19 cellular contexts compared by ENCODE assay signal in the genomic region with DNA sequence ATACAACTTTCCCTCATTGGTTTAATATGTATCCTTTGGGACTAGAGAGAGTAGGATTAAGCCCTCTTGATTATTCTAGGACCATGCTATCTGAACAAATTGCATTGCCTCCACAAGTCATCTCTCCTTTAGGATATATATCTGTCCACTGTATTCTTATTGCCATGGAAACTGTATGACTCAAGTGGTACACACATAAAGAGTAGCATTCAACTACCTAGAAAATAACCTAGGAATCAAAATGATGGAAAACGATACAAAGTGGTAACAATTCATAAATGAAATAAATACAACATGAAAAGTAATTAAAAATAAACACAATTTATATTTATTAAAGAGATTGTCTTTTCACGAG.
DNase-seq lines count a peak whose midpoint lies in the region; ATAC-seq and TF ChIP-seq lines count a peak whose summit lies in the region.
"Had no signal": no experiment of that assay in that cellular context is flagged by ENCODE, and none has a peak within 500 bp of the region (broad histone marks: within the 10 kb centered on the region; RNA-seq: fewer than 3 reads in every experiment).

No MANE protein-coding gene starts in this region.

- peaks cover 13 to 18% of the 10 kb centered on the region in 2 experiments for H3K4me1 Mint-ChIP-seq in H9
- H3K4me1 Mint-ChIP-seq: CD4-positive, alpha-beta memory T cell had no signal

- H3K9ac ChIP-seq in mesenchymal stem cell (ENCODE audit: low read length), result no peak overlapping the region
- H3K9ac ChIP-seq in H9 (ENCODE audit: extremely low read depth, insufficient read length, low read length), result no peak overlapping the region
- H3K9ac ChIP-seq in mesendoderm (ENCODE audit: low read length), result no peak overlapping the region

- H3K9me3 ChIP-seq in left ventricle myocardium inferior (replicated peaks), result no peaks in the 10 kb centered on the region
- H3K9me3 ChIP-seq in right atrium auricular region, result no peaks in the 10 kb centered on the region
- no peaks in the 10 kb centered on the region for H3K9me3 ChIP-seq in mesenchymal stem cell (ENCODE audit: control insufficient read depth, low read length)
- H3K9me3 ChIP-seq in H9 (ENCODE audit: control insufficient read depth, low read depth, low read length), result no peaks in the 10 kb centered on the region
- H3K9me3 ChIP-seq: HAP-1 had no signal

- intact Hi-C loops in left ventricle myocardium inferior (cut with micrococcal nuclease), result no loop called here

- H3K79me2 ChIP-seq in H9 (ENCODE audit: insufficient read depth, low read length) (no peaks in the 10 kb centered on the region), mesendoderm (ENCODE audit: control insufficient read depth, insufficient read depth, low read length) (no peaks in the 10 kb centered on the region)

- no peak overlapping the region for H2AK5ac ChIP-seq in mesenchymal stem cell (ENCODE audit: low read length, severe bottlenecking)
- no peak overlapping the region for H2AK5ac ChIP-seq in H9 (ENCODE audit: insufficient read length, low read length)
- no peak overlapping the region for H2AK5ac ChIP-seq in mesendoderm (ENCODE audit: low read length)

- no peak overlapping the region for H3T11ph ChIP-seq in H9 (ENCODE audit: low read length)

- H4K91ac ChIP-seq in mesenchymal stem cell (ENCODE audit: low read length) (no peak overlapping the region), H9 (ENCODE audit: insufficient read length, low read depth, low read length) (no peak overlapping the region)

- H4K20me1 ChIP-seq in H9 (ENCODE audit: control insufficient read depth, insufficient read depth, insufficient read length), result no peaks in the 10 kb centered on the region

- no peaks in the 10 kb centered on the region for H3K9me3 Mint-ChIP-seq in H9
- H3K9me3 Mint-ChIP-seq: CD4-positive, alpha-beta memory T cell had no signal

- no peak overlapping the region for H3K4me3 Mint-ChIP-seq in H9
- H3K4me3 Mint-ChIP-seq: CD4-positive, alpha-beta memory T cell had no signal

- no peaks in the 10 kb centered on the region for H3K27me3 Mint-ChIP-seq in H9 (ENCODE audit: low read depth)

- WGBS in mesenchymal stem cell, result 70% methylated on average over 1 of the region's 2 CpGs
- no CpG with 5 or more reads among the region's 2 CpGs for WGBS in H9 (ENCODE audit: extremely low coverage, insufficient read length, low lambda C conversion rate)
- no CpG with 5 or more reads among the region's 2 CpGs for WGBS in mesendoderm (ENCODE audit: extremely low coverage, insufficient coverage, low lambda C conversion rate)

- H3K4me2 ChIP-seq in mesenchymal stem cell (ENCODE audit: low read length, poor library complexity, severe bottlenecking) (no peak overlapping the region), H9 (ENCODE audit: insufficient read depth, insufficient read length, low read length) (no peak overlapping the region), mesendoderm (ENCODE audit: low read length) (no peak overlapping the region)

- no peaks in the 10 kb centered on the region for H3K23me2 ChIP-seq in H9 (ENCODE audit: insufficient read length, low read depth, low read length, poor library complexity, severe bottlenecking)

- H3K79me1 ChIP-seq in mesenchymal stem cell (replicated peaks; ENCODE audit: low read length, poor library complexity, severe bottlenecking) (no peaks in the 10 kb centered on the region), H9 (ENCODE audit: insufficient read depth, low read depth, low read length, poor library complexity, severe bottlenecking) (no peaks in the 10 kb centered on the region), mesendoderm (ENCODE audit: low read length) (no peaks in the 10 kb centered on the region)

- no peak for DNase-seq in left ventricle myocardium inferior
- DNase-seq in right atrium auricular region (ENCODE audit: low spot score), result no peak
- peak; percentile 10 for DNase-seq in mesenchymal stem cell
- no peak for DNase-seq in H9
- no peak for DNase-seq in mesendoderm
- DNase-seq: 8988T; CD4-positive, alpha-beta memory T cell; NCI-H1417 treated with DMSO at 0.1 percent for 48 hours; NCI-H1930; NCI-H2171 treated with DMSO at 0.1 percent for 48 hours; NCI-H510A; NCI-H774; PC-3; SW 1271 had no signal

- H2BK5ac ChIP-seq in mesenchymal stem cell (ENCODE audit: low read depth, low read length, poor library complexity, severe bottlenecking), result no peak overlapping the region
- H2BK5ac ChIP-seq in H9 (ENCODE audit: insufficient read length, low read length), result no peak overlapping the region
- H2BK5ac ChIP-seq in mesendoderm (ENCODE audit: low read length), result no peak overlapping the region

- H3K18ac ChIP-seq in mesenchymal stem cell (ENCODE audit: low read depth in 1 of 2, low read length in 2 of 2) (no peak overlapping the region), H9 (ENCODE audit: insufficient read length, low read depth, low read length) (no peak overlapping the region), mesendoderm (ENCODE audit: low read length) (no peak overlapping the region)

- H3K14ac ChIP-seq in mesenchymal stem cell (ENCODE audit: low read length in 2 of 2), result no peak overlapping the region
- H3K14ac ChIP-seq in H9 (ENCODE audit: insufficient read depth, low read length), result no peak overlapping the region

- H3K56ac ChIP-seq in H9 (ENCODE audit: insufficient read length, low read depth, low read length) (no peak overlapping the region), mesendoderm (ENCODE audit: low read length) (no peak overlapping the region)

- H3K4ac ChIP-seq in mesenchymal stem cell (ENCODE audit: low read depth in 1 of 2, low read length in 2 of 2), result no peak overlapping the region
- no peak overlapping the region for H3K4ac ChIP-seq in H9 (ENCODE audit: low read depth, low read length)
- no peak overlapping the region for H3K4ac ChIP-seq in mesendoderm (ENCODE audit: low read depth, low read length)

- H3K4me3 ChIP-seq in left ventricle myocardium inferior, result no peak overlapping the region
- no peak overlapping the region for H3K4me3 ChIP-seq in right atrium auricular region
- H3K4me3 ChIP-seq in mesenchymal stem cell (ENCODE audit: insufficient read depth in 1 of 2, low read depth in 1 of 2, low read length in 2 of 2), result no peak overlapping the region
- H3K4me3 ChIP-seq in mesendoderm (ENCODE audit: low read length), result no peak overlapping the region
- H3K4me3 ChIP-seq: HAP-1 had no signal

- no peak overlapping the region for H2BK20ac ChIP-seq in H9 (ENCODE audit: low read depth, low read length, poor library complexity, severe bottlenecking)

- H2AFZ ChIP-seq in mesenchymal stem cell (ENCODE audit: low read depth, low read length), result no peak overlapping the region
- no peak overlapping the region for H2AFZ ChIP-seq in H9 (ENCODE audit: low read length)

- H4K5ac ChIP-seq in H9 (ENCODE audit: insufficient read length, low read depth, low read length), result no peak overlapping the region
- H4K5ac ChIP-seq in mesendoderm (ENCODE audit: low read length), result no peak overlapping the region

- H3K27ac Mint-ChIP-seq in H9, result no peak overlapping the region
- H3K27ac Mint-ChIP-seq: CD4-positive, alpha-beta memory T cell had no signal

- no peaks in the 10 kb centered on the region for H3K36me3 Mint-ChIP-seq in H9 (ENCODE audit: insufficient read depth in 1 of 3, low read depth in 3 of 3)
- H3K36me3 Mint-ChIP-seq: CD4-positive, alpha-beta memory T cell had no signal

- H2BK15ac ChIP-seq in mesenchymal stem cell (ENCODE audit: low read depth, poor library complexity, severe bottlenecking) (no peak overlapping the region), H9 (ENCODE audit: low read depth, low read length) (no peak overlapping the region), mesendoderm (replicated peaks; ENCODE audit: low read depth) (no peak overlapping the region)

- ATAC-seq in HG03280 (IDR thresholded peaks at IDR 0.05; ENCODE audit: unreplicated experiment) (no peak), HG03442 (IDR thresholded peaks at IDR 0.05; ENCODE audit: unreplicated experiment) (no peak)
- ATAC-seq: PC-3 had no signal

- no peak overlapping the region for H4K8ac ChIP-seq in mesenchymal stem cell (ENCODE audit: low read length)
- H4K8ac ChIP-seq in H9 (replicated peaks; ENCODE audit: insufficient read length, low read depth, low read length), result no peak overlapping the region
- H4K8ac ChIP-seq in mesendoderm (ENCODE audit: low read depth, low read length), result no peak overlapping the region

- TF ChIP-seq CTCF in left ventricle myocardium inferior (IDR thresholded peaks at IDR 0.05; ENCODE audit: borderline replicate concordance), result no peak
- no peak for TF ChIP-seq CTCF in right atrium auricular region (IDR thresholded peaks at IDR 0.05)
- TF ChIP-seq CTCF in H9 (conservative IDR thresholded peaks at IDR 0.05), result no peak

- H3K27me3 ChIP-seq in left ventricle myocardium inferior (ENCODE audit: low read depth) (no peaks in the 10 kb centered on the region), right atrium auricular region (no peaks in the 10 kb centered on the region), mesenchymal stem cell (ENCODE audit: control insufficient read depth in 1 of 2, insufficient read depth in 1 of 2, low read length in 2 of 2) (no peaks in the 10 kb centered on the region), H9 (ENCODE audit: insufficient read depth, low read length) (no peaks in the 10 kb centered on the region), mesendoderm (ENCODE audit: insufficient read depth, low read length, poor library complexity) (no peaks in the 10 kb centered on the region)

- H3K4me1 ChIP-seq in left ventricle myocardium inferior (peaks cover 22% of the 10 kb centered on the region), right atrium auricular region (peaks cover 0 to 8% of the 10 kb centered on the region in 2 donors), mesenchymal stem cell (ENCODE audit: control insufficient read depth, insufficient read depth, low read depth, low read length) (no peaks in the 10 kb centered on the region), H9 (ENCODE audit: insufficient read depth, low read length) (peaks cover 5% of the 10 kb centered on the region), mesendoderm (ENCODE audit: control insufficient read depth, low read depth, low read length) (no peaks in the 10 kb centered on the region)

- H3K27ac ChIP-seq in left ventricle myocardium inferior (replicated peaks), result peak overlapping the region; percentile 56
- no peak overlapping the region for H3K27ac ChIP-seq in right atrium auricular region
- H3K27ac ChIP-seq in cingulate gyrus (ENCODE audit: low read depth, low read length), result peak overlapping the region; percentile 81
- H3K27ac ChIP-seq in mesenchymal stem cell (ENCODE audit: low read length, poor library complexity, severe bottlenecking), result no peak overlapping the region
- H3K27ac ChIP-seq in H9 (ENCODE audit: insufficient read length, low read depth, low read length), result no peak overlapping the region
- no peak overlapping the region for H3K27ac ChIP-seq in mesendoderm (ENCODE audit: low read depth, low read length)
- H3K27ac ChIP-seq: HL-60 had no signal

- no peak overlapping the region for H2BK12ac ChIP-seq in mesenchymal stem cell (ENCODE audit: low read length in 2 of 2)
- H2BK12ac ChIP-seq in H9 (ENCODE audit: insufficient read length, low read depth, low read length), result no peak overlapping the region

- H2BK120ac ChIP-seq in mesenchymal stem cell (ENCODE audit: low read depth, low read length) (no peak overlapping the region), H9 (ENCODE audit: low read depth, low read length, poor library complexity, severe bottlenecking) (no peak overlapping the region), mesendoderm (ENCODE audit: low read depth, low read length) (no peak overlapping the region)

- H3K23ac ChIP-seq in mesenchymal stem cell (ENCODE audit: low read length in 2 of 2) (no peak overlapping the region), H9 (ENCODE audit: insufficient read length, low read depth, low read length) (no peak overlapping the region), mesendoderm (ENCODE audit: low read length) (no peak overlapping the region)

- H3K36me3 ChIP-seq in left ventricle myocardium inferior, result no peaks in the 10 kb centered on the region
- no peaks in the 10 kb centered on the region for H3K36me3 ChIP-seq in right atrium auricular region
- H3K36me3 ChIP-seq in mesenchymal stem cell (ENCODE audit: control insufficient read depth in 1 of 2, insufficient read depth in 2 of 2, low read depth in 1 of 2, low read length in 2 of 2), result no peaks in the 10 kb centered on the region
- no peaks in the 10 kb centered on the region for H3K36me3 ChIP-seq in mesendoderm (ENCODE audit: control insufficient read depth, insufficient read depth, low read length)
- H3K36me3 ChIP-seq: HAP-1 had no signal

Comparison
In these comparisons a context has a peak if more than half of its experiments do, and no peak if none do; other contexts are left out.
1. H3K27ac ChIP-seq: peak in left ventricle myocardium inferior (single experiment) and cingulate gyrus (single experiment); none in right atrium auricular region (0 of 2), mesenchymal stem cell (single experiment), H9 (single experiment) and mesendoderm (single experiment).